In genomic region chr1:188244681-188245080, GRCh38 we compare ENCODE assay signal across 32 cellular contexts.
A peak's percentile ranks its signal among the peaks of the same experiment; 100 is the strongest.
DNase-seq lines count a peak whose midpoint lies in the region; ATAC-seq and TF ChIP-seq lines count a peak whose summit lies in the region.
"Had no signal": no experiment of that assay in that cellular context is flagged by ENCODE, and none has a peak within 500 bp of the region (broad histone marks: within the 10 kb centered on the region; RNA-seq: fewer than 3 reads in every experiment).

No MANE protein-coding gene starts in this region.

- no peak for TF ChIP-seq CTCF in A673 (conservative IDR thresholded peaks at IDR 0.05; ENCODE audit: low read depth, low read length)

- no peak for ATAC-seq in GM21360 (IDR thresholded peaks at IDR 0.05; ENCODE audit: unreplicated experiment)
- no peak for ATAC-seq in HG02938 (IDR thresholded peaks at IDR 0.05; ENCODE audit: unreplicated experiment)
- ATAC-seq: A549; CD8-positive, alpha-beta T cell had no signal

- H3K36me3 ChIP-seq in A673 (ENCODE audit: insufficient read depth, low read length, poor library complexity, severe bottlenecking) (no peaks in the 10 kb centered on the region), SK-N-MC (ENCODE audit: insufficient read depth, low read length) (no peaks in the 10 kb centered on the region)
- H3K36me3 ChIP-seq: BE2C; BLaER1; BLaER1 treated with 17β-estradiol and CSF1 and Interleukin-3, amounts not matched to agents 10 nM and 100 nM had no signal

- H3K27me3 ChIP-seq in A673 (replicated peaks; ENCODE audit: insufficient read depth, low read depth, low read length, poor library complexity): no peaks in the 10 kb centered on the region
- H3K27me3 ChIP-seq: BE2C; BLaER1; BLaER1 treated with 17β-estradiol and CSF1 and Interleukin-3, amounts not matched to agents 10 nM and 100 nM had no signal

- peak; percentile 63 for DNase-seq in A673 (ENCODE audit: low spot score)
- peak; percentile 6 for DNase-seq in MV-4-11 (lab: John Stamatoyannopoulos, UW)
- peak; percentile 76 for DNase-seq in NCI-H69 (lab: John Stamatoyannopoulos, UW)
- DNase-seq in SK-N-MC (ENCODE audit: low read depth, low spot score): peak; percentile 79
- no peak for DNase-seq in COR-L47 (lab: John Stamatoyannopoulos, UW)
- DNase-seq in cardiac septum (ENCODE audit: low spot score): no peak
- DNase-seq: 8988T; ACHN; AML-193; BE2C; C1 segment of cervical spinal cord; Caco-2; Calu3; CD4-positive, alpha-beta memory T cell; CD4-positive, alpha-beta T cell; CD4-positive, CD25-positive, alpha-beta regulatory T cell; CD8-positive, alpha-beta memory T cell; CD8-positive, alpha-beta T cell; DMS 273 treated with DMSO at 0.1 percent for 48 hours; DMS153; DMS53; DMS79; DMS79 treated with DMSO at 0.1 percent for 48 hours; DND-41; EL had no signal

- intact Hi-C loops in A673 (cut with micrococcal nuclease; ENCODE audit: unreplicated experiment): no loop called here
- intact Hi-C loops in cardiac septum (cut with DNase I): no loop called here

- no TSS peak for BruUV-seq in A673 (replicated peaks; lab: Mats Ljungman, UMichigan)

- no peaks in the 10 kb centered on the region for H3K9me3 ChIP-seq in A673 (ENCODE audit: low read depth, low read length, poor library complexity, severe bottlenecking)
- no peaks in the 10 kb centered on the region for H3K9me3 ChIP-seq in SK-N-MC (ENCODE audit: low read depth, low read length)
- H3K9me3 ChIP-seq: A549; BE2C; BLaER1; BLaER1 treated with 17β-estradiol and CSF1 and Interleukin-3, amounts not matched to agents 10 nM and 100 nM; Caco-2 had no signal

- H3K4me3 ChIP-seq in A673 (ENCODE audit: low read depth, low read length, poor library complexity, severe bottlenecking) (no peak overlapping the region), SK-N-MC (no peak overlapping the region)
- H3K4me3 ChIP-seq: A549; BLaER1; BLaER1 treated with 17β-estradiol and CSF1 and Interleukin-3, amounts not matched to agents 10 nM and 100 nM had no signal

- H3K4me1 ChIP-seq in A673 (ENCODE audit: insufficient read depth, low read length, poor library complexity, severe bottlenecking): peaks cover 5% of the 10 kb centered on the region
- H3K4me1 ChIP-seq: A549, Caco-2 had no signal

- H3K27ac ChIP-seq in A673 (ENCODE audit: low read depth, low read length, poor library complexity, severe bottlenecking) (no peak overlapping the region), SK-N-MC (no peak overlapping the region)
- H3K27ac ChIP-seq: 22Rv1; A549; BLaER1; BLaER1 treated with 17β-estradiol and CSF1 and Interleukin-3, amounts not matched to agents 10 nM and 100 nM; C4-2B had no signal

- no peak overlapping the region for H3K9ac ChIP-seq in SK-N-MC (ENCODE audit: insufficient read length)
- H3K9ac ChIP-seq: BLaER1; BLaER1 treated with 17β-estradiol and CSF1 and Interleukin-3, amounts not matched to agents 10 nM and 100 nM had no signal

- CTCF ChIA-PET in A673 (lab: Charles Lee): no interaction called here

- POLR2A ChIA-PET in A673 (lab: Charles Lee; ENCODE audit: low non-redundant PET): no interaction called here

Comparison
In these comparisons a context has a peak if more than half of its experiments do, and no peak if none do; other contexts are left out.
1. DNase-seq: peak in A673 (single experiment), MV-4-11 (single experiment), NCI-H69 (single experiment) and SK-N-MC (single experiment); none in COR-L47 (single experiment) and cardiac septum (single experiment).